27 cellular contexts compared by ENCODE assay signal in genomic region chr3:177750436-177750835, GRCh38.
"Had no signal": no experiment of that assay in that cellular context is flagged by ENCODE, and none has a peak within 500 bp of the region (broad histone marks: within the 10 kb centered on the region; RNA-seq: fewer than 3 reads in every experiment).

No MANE protein-coding gene starts in this region.

- H3K27me3 ChIP-seq: stomach, suprapubic skin, testis, thyroid gland, tibial artery, tibial nerve, transverse colon, upper lobe of left lung, upper lobe of right lung, uterus, vagina had no signal

- H3K4me3 Mint-ChIP-seq: stimulated activated effector memory CD8-positive, alpha-beta T cell treated with anti-CD3 and anti-CD28 coated beads, Interleukin-12 subunit alpha, Interleukin-12 subunit beta, amount 100 ng/mL, for 72 hours; stimulated activated memory B cell treated with anti-CD40 and anti-IgM and Interleukin-4, amounts not matched to agents 10 μg/mL and 1 μg/mL and 100 μg/mL, for 72 hours; stimulated activated naive B cell treated with anti-CD40 and anti-IgM and Interleukin-4, amounts not matched to agents 10 μg/mL and 1 μg/mL and 100 μg/mL, for 72 hours; stimulated activated naive CD8-positive, alpha-beta T cell treated with anti-CD3 and anti-CD28 coated beads, Interleukin-15, amount 100 ng/mL, for 72 hours; stimulated activated naive CD8-positive, alpha-beta T cell treated with anti-CD3 and anti-CD28 coated beads, Interleukin-15, Interleukin-2, amounts not matched to agents 100 ng/mL and 50 ng/mL, for 24 hours; type B pancreatic cell had no signal

- H3K27ac Mint-ChIP-seq: stimulated activated effector memory CD8-positive, alpha-beta T cell treated with anti-CD3 and anti-CD28 coated beads, Interleukin-12 subunit alpha, Interleukin-12 subunit beta, amount 100 ng/mL, for 72 hours; stimulated activated memory B cell treated with anti-CD40 and anti-IgM and Interleukin-4, amounts not matched to agents 10 μg/mL and 1 μg/mL and 100 μg/mL, for 72 hours; stimulated activated naive B cell treated with anti-CD40 and anti-IgM and Interleukin-4, amounts not matched to agents 10 μg/mL and 1 μg/mL and 100 μg/mL, for 72 hours; stimulated activated naive CD8-positive, alpha-beta T cell treated with anti-CD3 and anti-CD28 coated beads, Interleukin-15, amount 100 ng/mL, for 72 hours; stimulated activated naive CD8-positive, alpha-beta T cell treated with anti-CD3 and anti-CD28 coated beads, Interleukin-15, Interleukin-2, amounts not matched to agents 100 ng/mL and 50 ng/mL, for 24 hours; type B pancreatic cell had no signal

- ATAC-seq: stimulated activated effector memory CD8-positive, alpha-beta T cell treated with anti-CD3 and anti-CD28 coated beads, Interleukin-12 subunit alpha, Interleukin-12 subunit beta, amount 100 ng/mL, for 72 hours; stimulated activated memory B cell treated with anti-CD40 and anti-IgM and Interleukin-4, amounts not matched to agents 10 μg/mL and 1 μg/mL and 100 μg/mL, for 72 hours; stimulated activated naive B cell treated with anti-CD40 and anti-IgM and Interleukin-4, amounts not matched to agents 10 μg/mL and 1 μg/mL and 100 μg/mL, for 72 hours; stimulated activated naive CD8-positive, alpha-beta T cell treated with anti-CD3 and anti-CD28 coated beads, Interleukin-15, amount 100 ng/mL, for 72 hours; stimulated activated naive CD8-positive, alpha-beta T cell treated with anti-CD3 and anti-CD28 coated beads, Interleukin-15, Interleukin-2, amounts not matched to agents 100 U/mL and 50 U/mL, for 24 hours; upper lobe of right lung had no signal

- H3K9me3 Mint-ChIP-seq: stimulated activated effector memory CD8-positive, alpha-beta T cell treated with anti-CD3 and anti-CD28 coated beads, Interleukin-12 subunit alpha, Interleukin-12 subunit beta, amount 100 ng/mL, for 72 hours; stimulated activated memory B cell treated with anti-CD40 and anti-IgM and Interleukin-4, amounts not matched to agents 10 μg/mL and 1 μg/mL and 100 μg/mL, for 72 hours; stimulated activated naive B cell treated with anti-CD40 and anti-IgM and Interleukin-4, amounts not matched to agents 10 μg/mL and 1 μg/mL and 100 μg/mL, for 72 hours; stimulated activated naive CD8-positive, alpha-beta T cell treated with anti-CD3 and anti-CD28 coated beads, Interleukin-15, amount 100 ng/mL, for 72 hours; stimulated activated naive CD8-positive, alpha-beta T cell treated with anti-CD3 and anti-CD28 coated beads, Interleukin-15, Interleukin-2, amounts not matched to agents 100 ng/mL and 50 ng/mL, for 24 hours; type B pancreatic cell had no signal

- H3K27me3 Mint-ChIP-seq: stimulated activated naive B cell treated with anti-CD40 and anti-IgM and Interleukin-4, amounts not matched to agents 10 μg/mL and 1 μg/mL and 100 μg/mL, for 72 hours; stimulated activated naive CD8-positive, alpha-beta T cell treated with anti-CD3 and anti-CD28 coated beads, Interleukin-15, amount 100 ng/mL, for 72 hours; stimulated activated naive CD8-positive, alpha-beta T cell treated with anti-CD3 and anti-CD28 coated beads, Interleukin-15, Interleukin-2, amounts not matched to agents 100 ng/mL and 50 ng/mL, for 24 hours; type B pancreatic cell had no signal

- H3K4me1 Mint-ChIP-seq: stimulated activated memory B cell treated with anti-CD40 and anti-IgM and Interleukin-4, amounts not matched to agents 10 μg/mL and 1 μg/mL and 100 μg/mL, for 72 hours; stimulated activated naive B cell treated with anti-CD40 and anti-IgM and Interleukin-4, amounts not matched to agents 10 μg/mL and 1 μg/mL and 100 μg/mL, for 72 hours; stimulated activated naive CD8-positive, alpha-beta T cell treated with anti-CD3 and anti-CD28 coated beads, Interleukin-15, amount 100 ng/mL, for 72 hours had no signal

- H3K36me3 Mint-ChIP-seq: stimulated activated effector memory CD8-positive, alpha-beta T cell treated with anti-CD3 and anti-CD28 coated beads, Interleukin-12 subunit alpha, Interleukin-12 subunit beta, amount 100 ng/mL, for 72 hours; stimulated activated memory B cell treated with anti-CD40 and anti-IgM and Interleukin-4, amounts not matched to agents 10 μg/mL and 1 μg/mL and 100 μg/mL, for 72 hours; stimulated activated naive B cell treated with anti-CD40 and anti-IgM and Interleukin-4, amounts not matched to agents 10 μg/mL and 1 μg/mL and 100 μg/mL, for 72 hours; type B pancreatic cell had no signal

- H3K4me3 ChIP-seq: stomach, suprapubic skin, testis, thoracic aorta, thyroid gland, tibial artery, tibial nerve, transverse colon, upper lobe of left lung, upper lobe of right lung, uterus, vagina had no signal

- H3K9me3 ChIP-seq: stomach, suprapubic skin, testis, thoracic aorta, thyroid gland, tibial artery, tibial nerve, transverse colon, upper lobe of left lung, upper lobe of right lung, uterus, vagina had no signal

- H3K36me3 ChIP-seq: stomach, suprapubic skin, thoracic aorta, thyroid gland, tibial artery, tibial nerve, transverse colon, upper lobe of left lung, upper lobe of right lung, uterus, vagina had no signal

- DNase-seq: stimulated activated CD4-positive, alpha-beta T cell treated with anti-CD3 and anti-CD28 coated beads, Interleukin-2, amount 100 ng/mL, for 48 hours; stimulated activated CD4-positive, alpha-beta T cell treated with anti-CD3 and anti-CD28 coated beads, Interleukin-4, amount 100 ng/mL, for 1 hour; stimulated activated CD4-positive, alpha-beta T cell treated with anti-CD3 and anti-CD28 coated beads, Interleukin-4, amount 100 ng/mL, for 24 hours; stimulated activated CD4-positive, alpha-beta T cell treated with anti-CD3 and anti-CD28 coated beads, Interleukin-4, amount 100 ng/mL, for 4 hours; stimulated activated CD8-positive, alpha-beta memory T cell treated with anti-CD3 and anti-CD28 coated beads, Interleukin-4, amount 100 ng/mL, for 48 hours; stimulated activated naive B cell treated with anti-CD40 and anti-IgM and Interleukin-4, amounts not matched to agents 10 μg/mL and 1 μg/mL and 100 μg/mL, for 72 hours; stimulated activated naive CD4-positive, alpha-beta T cell; stimulated activated naive CD4-positive, alpha-beta T cell treated with Interleukin-2 at 50 U/mL for 16 hours; stimulated activated naive CD8-positive, alpha-beta T cell treated with anti-CD3 and anti-CD28 coated beads, Interleukin-15, amount 100 ng/mL, for 72 hours; stimulated activated naive CD8-positive, alpha-beta T cell treated with anti-CD3 and anti-CD28 coated beads, Interleukin-15, Interleukin-2, amounts not matched to agents 100 U/mL and 50 U/mL, for 24 hours; stomach; substantia nigra; testis; thyroid gland; tibial artery; transverse colon; upper lobe of left lung; upper lobe of right lung; uterus had no signal

- H3K27ac ChIP-seq: stomach, suprapubic skin, testis, thoracic aorta, tibial artery, tibial nerve, transverse colon, upper lobe of left lung, upper lobe of right lung, uterus, vagina had no signal

- H3K4me1 ChIP-seq: uterus had no signal
